8 cellular contexts compared by ENCODE assay signal in the genomic region with DNA sequence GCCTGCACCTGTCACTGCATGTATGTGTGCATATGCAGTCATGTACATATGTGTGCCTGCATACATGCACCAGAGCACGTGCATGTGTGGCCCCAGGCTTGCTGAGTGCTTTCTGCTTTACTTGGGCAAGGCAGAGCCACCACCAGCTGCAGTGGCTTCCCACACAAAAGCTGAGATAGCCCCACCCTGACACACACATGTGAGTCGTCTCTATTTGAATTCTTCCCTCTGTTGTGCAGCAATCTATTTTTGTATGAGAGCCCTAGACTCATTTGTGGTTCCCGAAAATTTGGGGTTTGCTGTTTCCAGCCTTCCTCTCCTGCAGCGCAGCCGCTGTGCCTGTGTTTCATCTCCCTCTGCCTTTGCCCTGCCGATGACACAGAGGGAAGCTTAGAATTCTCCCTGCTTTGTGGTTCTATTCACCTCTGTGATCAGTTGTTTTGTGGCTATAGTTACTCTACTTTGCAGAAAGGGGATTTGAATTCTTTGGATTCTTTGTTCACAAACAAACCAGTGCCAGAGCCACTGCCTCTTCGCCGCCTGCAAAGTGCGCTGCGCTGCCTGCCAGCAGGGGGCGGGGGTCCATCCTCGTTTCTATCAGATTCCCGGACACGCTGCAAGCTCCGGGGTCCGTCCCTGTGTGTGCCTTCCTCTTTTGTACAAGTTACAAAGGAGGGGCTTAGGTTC.
A peak's percentile ranks its signal among the peaks of the same experiment; 100 is the strongest.
DNase-seq lines count a peak whose midpoint lies in the region; ATAC-seq lines count a peak whose summit lies in the region.

No MANE protein-coding gene starts in this region.

- DNase-seq in GDM1 (lab: John Stamatoyannopoulos, UW) (peak; percentile 25), HuH-7.5 (ENCODE audit: low spot score) (peak; percentile 50), fibroblast of the conjunctiva (ENCODE audit: low read depth) (peak; percentile 10), non-pigmented ciliary epithelial cell (ENCODE audit: low read depth) (peak; percentile 63), cerebellum (ENCODE audit: low spot score) (no peak), NCI-H446 (lab: John Stamatoyannopoulos, UW) (no peak)
- DNase-seq in activated CD4-positive, alpha-beta T cell treated with anti-CD3 and anti-CD28 coated beads, Interleukin-2, amount 50 U/mL, for 1 hour = peak; percentile 12

- no peak for ATAC-seq in GM18867 (IDR thresholded peaks at IDR 0.05; ENCODE audit: unreplicated experiment)

Comparison
In these comparisons a context has a peak if more than half of its experiments do, and no peak if none do; other contexts are left out.
1. DNase-seq: peak in GDM1 (single experiment), HuH-7.5 (single experiment), activated CD4-positive, alpha-beta T cell treated with anti-CD3 and anti-CD28 coated beads, Interleukin-2, amount 50 U/mL, for 1 hour (single experiment), fibroblast of the conjunctiva (single experiment) and non-pigmented ciliary epithelial cell (single experiment); none in cerebellum (single experiment) and NCI-H446 (0 of 2).